8 cellular contexts compared by ENCODE assay signal in the genomic region with DNA sequence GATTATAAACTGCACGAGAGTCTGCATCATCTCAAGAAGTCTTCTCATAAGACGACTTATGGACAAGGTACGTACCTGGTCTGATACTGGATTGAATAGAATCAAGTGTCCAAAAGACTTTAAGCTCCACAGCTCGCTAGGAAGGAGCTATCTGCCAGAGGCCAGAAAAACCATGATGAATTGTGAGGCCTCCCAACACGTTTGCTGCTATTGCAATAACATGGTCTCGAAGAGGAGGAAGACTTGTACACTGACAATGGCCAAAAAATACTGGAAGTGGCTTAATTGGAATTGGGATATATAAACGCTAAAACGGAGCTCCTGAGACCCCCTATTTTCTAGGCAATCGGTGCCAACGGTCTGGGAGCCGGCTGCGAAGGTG. TPM values are rescaled to one million over a fixed set of nuclear protein-coding genes. Genes with fewer than 3 reads are reported as not detected.
DNase-seq lines count a peak whose midpoint lies in the region; ATAC-seq and TF ChIP-seq lines count a peak whose summit lies in the region.

No MANE protein-coding gene starts in this region.

- H3K36me3 ChIP-seq in esophagus (ENCODE audit: control insufficient read depth in 2 of 2, insufficient read depth in 2 of 2, low read length in 1 of 2) (no peaks in the 10 kb centered on the region), neutrophil (no peaks in the 10 kb centered on the region)

- 11 to 12% methylated on average over 12 of the region's 12 CpGs for whole genome bisulfite sequencing in esophagus, 2 donors

- in situ Hi-C loops in SK-MEL-5 (cut with HindIII; ENCODE audit: low pct_unique_long_range_greater_than_20kb, low sequenced_read_pairs) = no loop called here

- H3K27me3 ChIP-seq in esophagus (ENCODE audit: control insufficient read depth in 1 of 2, insufficient read depth in 2 of 2, low read length in 2 of 2) (no peaks in the 10 kb centered on the region), neutrophil (no peaks in the 10 kb centered on the region)

- H3K4me1 ChIP-seq in esophagus (ENCODE audit: control insufficient read depth in 2 of 2, insufficient read depth in 2 of 2, low read length in 1 of 2) (no peaks in the 10 kb centered on the region), neutrophil (ENCODE audit: control insufficient read depth in 1 of 2, insufficient read depth in 1 of 2, low read depth in 1 of 2, low read length in 1 of 2) (peaks cover 16 to 23% of the 10 kb centered on the region in 2 experiments)

- H3K9me3 ChIP-seq in esophagus (ENCODE audit: control insufficient read depth in 2 of 2, insufficient read depth in 1 of 2, low read depth in 1 of 2, low read length in 1 of 2) = no peaks in the 10 kb centered on the region
- H3K9me3 ChIP-seq in neutrophil = no peaks in the 10 kb centered on the region

- H3K4me3 ChIP-seq in esophagus (ENCODE audit: low read depth in 1 of 2, low read length in 2 of 2) = peak overlapping the region; percentile 69 to 76
- H3K4me3 ChIP-seq in neutrophil (ENCODE audit: low read depth in 1 of 2, low read length in 1 of 2) = peak overlapping the region; percentile 71 to 91

- peak; percentile 83 for DNase-seq in NCI-H1694 treated with DMSO at 0.1 percent for 48 hours (lab: John Stamatoyannopoulos, UW)
- DNase-seq in NCI-H1694 (lab: John Stamatoyannopoulos, UW) = no peak
- peak; percentile 3 for DNase-seq in SK-MEL-5 (ENCODE audit: low read depth, low spot score)
- no peak for DNase-seq in NCI-H345 (lab: John Stamatoyannopoulos, UW)
- DNase-seq in effector CD4-positive, alpha-beta T cell = no peak

- peak overlapping the region; percentile 40 to 84 for H3K27ac ChIP-seq in esophagus (ENCODE audit: low read depth in 2 of 2, low read length in 1 of 2)
- H3K27ac ChIP-seq in neutrophil = peak overlapping the region; percentile 25

- ATAC-seq in HG03045 (IDR thresholded peaks at IDR 0.05; ENCODE audit: unreplicated experiment) = no peak

- no peak for TF ChIP-seq CTCF in neutrophil (IDR thresholded peaks at IDR 0.05)

RNA-seq across cellular contexts. Expression of gene DNAJC28, which starts 0.5 kb away (rescaled TPM):
- total RNA-seq in SK-MEL-5 (2014; rRNA removed; shearing (Covaris generic)) = 0.64 and 1.1 TPM in 2 replicates
- polyA plus RNA-seq in SK-MEL-5 (2015; cell fraction: cytosol; rRNA removed) = 0.93 and 2.2 TPM in 2 replicates
- polyA plus RNA-seq in SK-MEL-5 (2015; cell fraction: nucleus; rRNA removed) = 0.37 and 3.7 TPM in 2 replicates
- 1 to 10 TPM; 1.2 to 1.4 TPM for polyA plus RNA-seq in esophagus

RNA-seq across cellular contexts. Expression of gene TMEM50B, which starts 11.2 kb away (rescaled TPM):
- total RNA-seq in SK-MEL-5 (2014; rRNA removed; shearing (Covaris generic)) = 32.1 and 32.7 TPM in 2 replicates
- 22.3 and 23.5 TPM in 2 replicates for polyA plus RNA-seq in SK-MEL-5 (2015; cell fraction: cytosol; rRNA removed)
- polyA plus RNA-seq in SK-MEL-5 (2015; cell fraction: nucleus; rRNA removed) = 88.0 and 96.5 TPM in 2 replicates
- 10 to 100 TPM; 20.3 to 27.4 TPM for polyA plus RNA-seq in esophagus

RNA-seq across cellular contexts. Expression of gene GART, which starts 50.9 kb away (rescaled TPM):
- 90.1 and 95.7 TPM in 2 replicates for total RNA-seq in SK-MEL-5 (2014; rRNA removed; shearing (Covaris generic))
- 135 and 163 TPM in 2 replicates for polyA plus RNA-seq in SK-MEL-5 (2015; cell fraction: cytosol; rRNA removed)
- 210 and 296 TPM in 2 replicates for polyA plus RNA-seq in SK-MEL-5 (2015; cell fraction: nucleus; rRNA removed)
- polyA plus RNA-seq in esophagus = 10 to 100 TPM; 10.6 to 27.1 TPM

RNA-seq across cellular contexts. Expression of gene SON, which starts 51.9 kb away (rescaled TPM):
- 94.1 and 133 TPM in 2 replicates for total RNA-seq in SK-MEL-5 (2014; rRNA removed; shearing (Covaris generic))
- polyA plus RNA-seq in SK-MEL-5 (2015; cell fraction: cytosol; rRNA removed) = 82.3 and 116 TPM in 2 replicates
- 449 and 481 TPM in 2 replicates for polyA plus RNA-seq in SK-MEL-5 (2015; cell fraction: nucleus; rRNA removed)
- polyA plus RNA-seq in esophagus = 10 to 100 TPM; 71.5 to 92.1 TPM

Comparison
In these comparisons a context has a peak if more than half of its experiments do, and no peak if none do; other contexts are left out.
1. DNase-seq: peak in NCI-H1694 treated with DMSO at 0.1 percent for 48 hours (single experiment) and SK-MEL-5 (single experiment); none in NCI-H1694 (single experiment), NCI-H345 (single experiment) and effector CD4-positive, alpha-beta T cell (single experiment).